29 cellular contexts compared by ENCODE assay signal in genomic region chr7:7454000-7454399, GRCh38.
"Had no signal": no experiment of that assay in that cellular context is flagged by ENCODE, and none has a peak within 500 bp of the region (broad histone marks: within the 10 kb centered on the region; RNA-seq: fewer than 3 reads in every experiment).

No MANE protein-coding gene starts in this region.

- H3K27me3 Mint-ChIP-seq: activated CD4-positive, alpha-beta memory T cell treated with anti-CD3 and anti-CD28 coated beads, Interleukin-2, amount 10 ng/mL, durations not matched to agents 7 days and 5 days; activated CD4-positive, alpha-beta T cell treated with anti-CD3 and anti-CD28 coated beads, Interleukin-2, amount 10 ng/mL, durations not matched to agents 7 days and 5 days; activated naive CD4-positive, alpha-beta T cell treated with anti-CD3 and anti-CD28 coated beads, Interleukin-2, amount 10 ng/mL, durations not matched to agents 7 days and 5 days; activated naive CD8-positive, alpha-beta T cell treated with anti-CD3 and anti-CD28 coated beads, Interleukin-2, amount 10 ng/mL, durations not matched to agents 7 days and 5 days; activated T-cell treated with anti-CD3 and anti-CD28 coated beads, Interleukin-2, amount 50 U/mL, for 24 hours had no signal

- ATAC-seq: activated naive CD4-positive, alpha-beta T cell treated with anti-CD3 and anti-CD28 coated beads, Interleukin-2, amount 50 U/mL, for 72 hours; activated T-cell treated with anti-CD3 and anti-CD28 coated beads, Interleukin-2, amount 50 U/mL, for 72 hours; esophagus mucosa; foreskin keratinocyte; gastrocnemius medialis; heart left ventricle; WTC11 had no signal

- H3K27ac ChIP-seq: ascending aorta, breast epithelium, cardiac muscle cell, colonic mucosa, foreskin keratinocyte, gastrocnemius medialis, heart left ventricle had no signal

- H3K27ac Mint-ChIP-seq: activated CD4-positive, alpha-beta memory T cell treated with anti-CD3 and anti-CD28 coated beads, Interleukin-2, amount 10 ng/mL, durations not matched to agents 7 days and 5 days; activated CD4-positive, alpha-beta T cell treated with anti-CD3 and anti-CD28 coated beads, Interleukin-2, amount 10 ng/mL, durations not matched to agents 7 days and 5 days; activated naive CD4-positive, alpha-beta T cell treated with anti-CD3 and anti-CD28 coated beads, Interleukin-2, amount 10 ng/mL, durations not matched to agents 7 days and 5 days; activated naive CD4-positive, alpha-beta T cell treated with anti-CD3 and anti-CD28 coated beads, Interleukin-2, amount 50 U/mL, for 72 hours; activated naive CD8-positive, alpha-beta T cell treated with anti-CD3 and anti-CD28 coated beads, Interleukin-2, amount 10 ng/mL, durations not matched to agents 7 days and 5 days; activated T-cell treated with anti-CD3 and anti-CD28 coated beads, Interleukin-2, amount 50 U/mL, for 24 hours; activated T-cell treated with anti-CD3 and anti-CD28 coated beads, Interleukin-2, amount 50 U/mL, for 72 hours; brain; WTC11 had no signal

- H3K4me1 Mint-ChIP-seq: activated CD4-positive, alpha-beta memory T cell treated with anti-CD3 and anti-CD28 coated beads, Interleukin-2, amount 10 ng/mL, durations not matched to agents 7 days and 5 days; activated CD4-positive, alpha-beta T cell treated with anti-CD3 and anti-CD28 coated beads, Interleukin-2, amount 10 ng/mL, durations not matched to agents 7 days and 5 days; activated naive CD4-positive, alpha-beta T cell treated with anti-CD3 and anti-CD28 coated beads, Interleukin-2, amount 10 ng/mL, durations not matched to agents 7 days and 5 days; activated naive CD8-positive, alpha-beta T cell treated with anti-CD3 and anti-CD28 coated beads, Interleukin-2, amount 10 ng/mL, durations not matched to agents 7 days and 5 days; brain; WTC11 had no signal

- H3K9me3 Mint-ChIP-seq: activated CD4-positive, alpha-beta memory T cell treated with anti-CD3 and anti-CD28 coated beads, Interleukin-2, amount 10 ng/mL, durations not matched to agents 7 days and 5 days had no signal

- DNase-seq: activated CD4-positive, alpha-beta memory T cell treated with anti-CD3 and anti-CD28 coated beads, Interleukin-2, amount 10 ng/mL, durations not matched to agents 7 days and 5 days; activated CD4-positive, alpha-beta T cell treated with anti-CD3 and anti-CD28 coated beads for 1 hour; activated CD4-positive, alpha-beta T cell treated with anti-CD3 and anti-CD28 coated beads for 4 hours; activated CD4-positive, alpha-beta T cell treated with anti-CD3 and anti-CD28 coated beads, Interleukin-2, amount 10 ng/mL, durations not matched to agents 7 days and 5 days; activated CD4-positive, alpha-beta T cell treated with anti-CD3 and anti-CD28 coated beads, Interleukin-2, amount 50 U/mL, for 4 hours; activated CD8-positive, alpha-beta memory T cell treated with anti-CD3 and anti-CD28 coated beads, Interleukin-2, amount 50 U/mL, for 48 hours; activated gamma-delta T cell; activated naive CD4-positive, alpha-beta T cell; activated naive CD4-positive, alpha-beta T cell treated with anti-CD3 and anti-CD28 coated beads, Interleukin-2, amount 10 ng/mL, durations not matched to agents 7 days and 5 days; activated naive CD8-positive, alpha-beta T cell treated with anti-CD3 and anti-CD28 coated beads, Interleukin-2, amount 10 ng/mL, durations not matched to agents 7 days and 5 days; activated T-cell treated with anti-CD3 and anti-CD28 coated beads for 4 hours; activated T-cell treated with anti-CD3 and anti-CD28 coated beads, Interleukin-2, amount 50 U/mL, for 24 hours; activated T-cell treated with anti-CD3 and anti-CD28 coated beads, Interleukin-2, amount 50 U/mL, for 72 hours; central memory CD4-positive, alpha-beta T cell; cerebellar nuclear complex; colonic mucosa; effector CD8-positive, alpha-beta T cell; foreskin keratinocyte; gastrocnemius medialis; glutamatergic neuron; heart left ventricle; T-helper 2 cell had no signal

- H3K27me3 ChIP-seq: ascending aorta, breast epithelium, cardiac muscle cell, colonic mucosa, foreskin keratinocyte, gastrocnemius medialis, heart left ventricle had no signal

- H3K4me3 ChIP-seq: ascending aorta, breast epithelium, cardiac muscle cell, colonic mucosa, gastrocnemius medialis, heart left ventricle had no signal

- H3K36me3 ChIP-seq: ascending aorta, breast epithelium, cardiac muscle cell, colonic mucosa, heart left ventricle had no signal

- H3K36me3 Mint-ChIP-seq: activated naive CD4-positive, alpha-beta T cell treated with anti-CD3 and anti-CD28 coated beads, Interleukin-2, amount 10 ng/mL, durations not matched to agents 7 days and 5 days; activated naive CD4-positive, alpha-beta T cell treated with anti-CD3 and anti-CD28 coated beads, Interleukin-2, amount 50 U/mL, for 72 hours; activated naive CD8-positive, alpha-beta T cell treated with anti-CD3 and anti-CD28 coated beads, Interleukin-2, amount 10 ng/mL, durations not matched to agents 7 days and 5 days; brain had no signal

- H3K4me1 ChIP-seq: ascending aorta, breast epithelium, colonic mucosa, foreskin keratinocyte, gastrocnemius medialis, heart left ventricle had no signal

- H3K4me3 Mint-ChIP-seq: activated CD4-positive, alpha-beta memory T cell treated with anti-CD3 and anti-CD28 coated beads, Interleukin-2, amount 10 ng/mL, durations not matched to agents 7 days and 5 days; activated CD4-positive, alpha-beta T cell treated with anti-CD3 and anti-CD28 coated beads, Interleukin-2, amount 10 ng/mL, durations not matched to agents 7 days and 5 days; activated naive CD4-positive, alpha-beta T cell treated with anti-CD3 and anti-CD28 coated beads, Interleukin-2, amount 10 ng/mL, durations not matched to agents 7 days and 5 days; activated naive CD8-positive, alpha-beta T cell treated with anti-CD3 and anti-CD28 coated beads, Interleukin-2, amount 10 ng/mL, durations not matched to agents 7 days and 5 days; activated T-cell treated with anti-CD3 and anti-CD28 coated beads, Interleukin-2, amount 50 U/mL, for 24 hours; activated T-cell treated with anti-CD3 and anti-CD28 coated beads, Interleukin-2, amount 50 U/mL, for 72 hours; brain; WTC11 had no signal

- H3K9me3 ChIP-seq: colonic mucosa had no signal
